ENCODE assay signal across 1 cellular context in the genomic region with DNA sequence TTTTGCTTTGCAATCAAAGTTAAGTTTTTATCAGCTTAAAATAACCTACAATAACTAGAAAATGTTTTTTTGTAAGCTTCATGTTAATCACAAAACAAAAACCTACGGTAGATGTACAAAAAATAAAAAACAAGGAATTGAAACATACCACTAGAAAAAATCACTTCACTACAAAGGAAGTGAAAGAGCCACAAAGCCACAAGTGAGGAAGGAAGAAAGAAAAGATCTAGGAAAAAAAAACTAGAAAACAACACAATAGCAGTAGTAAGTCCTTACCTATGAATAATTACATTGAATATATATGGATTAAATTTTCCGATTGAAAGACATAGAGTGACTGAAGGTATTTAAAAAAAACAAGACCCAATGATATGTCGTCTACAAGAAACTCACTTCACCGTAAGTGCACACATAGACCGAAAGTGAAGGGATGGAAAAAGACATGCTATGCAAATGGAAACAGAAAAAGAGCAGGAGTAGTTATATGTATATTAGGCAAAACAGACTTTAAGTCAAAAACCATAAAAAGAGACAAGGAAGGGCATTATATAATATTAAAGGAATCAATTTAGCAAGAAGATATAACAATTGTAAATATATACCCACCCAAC.
TF ChIP-seq lines count a peak whose summit lies in the region.

No MANE protein-coding gene starts in this region.

TF ChIP-seq in GM12878, 131 proteins besides CTCF, POLR2A, EP300 and RAD21 (continued from another document):
- TF ChIP-seq, protein P1, sequence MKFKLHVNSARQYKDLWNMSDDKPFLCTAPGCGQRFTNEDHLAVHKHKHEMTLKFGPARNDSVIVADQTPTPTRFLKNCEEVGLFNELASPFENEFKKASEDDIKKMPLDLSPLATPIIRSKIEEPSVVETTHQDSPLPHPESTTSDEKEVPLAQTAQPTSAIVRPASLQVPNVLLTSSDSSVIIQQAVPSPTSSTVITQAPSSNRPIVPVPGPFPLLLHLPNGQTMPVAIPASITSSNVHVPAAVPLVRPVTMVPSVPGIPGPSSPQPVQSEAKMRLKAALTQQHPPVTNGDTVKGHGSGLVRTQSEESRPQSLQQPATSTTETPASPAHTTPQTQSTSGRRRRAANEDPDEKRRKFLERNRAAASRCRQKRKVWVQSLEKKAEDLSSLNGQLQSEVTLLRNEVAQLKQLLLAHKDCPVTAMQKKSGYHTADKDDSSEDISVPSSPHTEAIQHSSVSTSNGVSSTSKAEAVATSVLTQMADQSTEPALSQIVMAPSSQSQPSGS (IDR thresholded peaks at IDR 0.05; ENCODE audit: low read length): peak; percentile 31; the same call in 1 of the 2 replicates
- TF ChIP-seq RUNX3 (IDR thresholded peaks at IDR 0.05; ENCODE audit: low read length) (peak; percentile 82), SPI1 (IDR thresholded peaks at IDR 0.05; ENCODE audit: borderline replicate concordance, insufficient read depth, low read depth, low read length) (peak; percentile 51; the same call in 1 of the 2 replicates), ZNF384 (IDR thresholded peaks at IDR 0.05; ENCODE audit: borderline replicate concordance, low read depth, low read length) (0 out of 2 replicates have a peak, but pooled peaks have one; percentile 62), IKZF2 (IDR thresholded peaks at IDR 0.05) (peak in 1 of 2 experiments; percentile 36; a peak in 2 of 4 replicates), ETV6 (conservative IDR thresholded peaks at IDR 0.05 in 1 of 2, IDR thresholded peaks at IDR 0.05 in 1 of 2; ENCODE audit: borderline replicate concordance in 1 of 2, low read depth in 1 of 2) (peak in 1 of 2 experiments; percentile 35; a peak in 1 of 4 replicates)
- TF ChIP-seq, protein P2, sequence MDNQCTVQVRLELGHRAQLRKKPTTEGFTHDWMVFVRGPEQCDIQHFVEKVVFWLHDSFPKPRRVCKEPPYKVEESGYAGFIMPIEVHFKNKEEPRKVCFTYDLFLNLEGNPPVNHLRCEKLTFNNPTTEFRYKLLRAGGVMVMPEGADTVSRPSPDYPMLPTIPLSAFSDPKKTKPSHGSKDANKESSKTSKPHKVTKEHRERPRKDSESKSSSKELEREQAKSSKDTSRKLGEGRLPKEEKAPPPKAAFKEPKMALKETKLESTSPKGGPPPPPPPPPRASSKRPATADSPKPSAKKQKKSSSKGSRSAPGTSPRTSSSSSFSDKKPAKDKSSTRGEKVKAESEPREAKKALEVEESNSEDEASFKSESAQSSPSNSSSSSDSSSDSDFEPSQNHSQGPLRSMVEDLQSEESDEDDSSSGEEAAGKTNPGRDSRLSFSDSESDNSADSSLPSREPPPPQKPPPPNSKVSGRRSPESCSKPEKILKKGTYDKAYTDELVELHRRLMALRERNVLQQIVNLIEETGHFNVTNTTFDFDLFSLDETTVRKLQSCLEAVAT (IDR thresholded peaks at IDR 0.05): 0 out of 2 replicates have a peak, but pooled peaks have one; percentile 16
